Comparison of ENCODE assay signal across 18 cellular contexts in the genomic region with DNA sequence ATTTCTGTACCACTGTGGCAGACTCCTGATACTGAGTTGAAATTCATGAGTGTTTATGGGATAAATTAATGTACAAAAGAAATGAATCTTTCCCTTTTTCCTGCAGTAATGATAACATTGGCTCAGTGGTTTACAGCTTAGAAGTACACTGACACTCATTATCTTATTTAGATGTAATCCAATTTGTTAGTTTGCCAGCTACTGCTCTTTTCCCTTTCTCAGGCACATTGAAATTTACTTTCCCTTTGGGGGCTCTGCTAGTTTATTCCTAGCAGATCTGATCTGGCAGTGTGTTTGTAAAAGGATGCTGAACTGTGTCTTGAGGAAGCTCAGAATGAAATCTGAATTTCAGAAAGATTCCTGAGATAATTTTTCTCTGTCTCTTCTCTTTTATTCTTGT. TPM values are rescaled to one million over a fixed set of nuclear protein-coding genes. Genes with fewer than 3 reads are reported as not detected.
A peak's percentile ranks its signal among the peaks of the same experiment; 100 is the strongest.
DNase-seq lines count a peak whose midpoint lies in the region; FAIRE-seq and TF ChIP-seq lines count a peak whose summit lies in the region.
"Had no signal": no experiment of that assay in that cellular context is flagged by ENCODE, and none has a peak within 500 bp of the region (broad histone marks: within the 10 kb centered on the region; RNA-seq: fewer than 3 reads in every experiment).

No MANE protein-coding gene starts in this region.

- H3K79me2 ChIP-seq in DOHH2 (ENCODE audit: control insufficient read depth, low read length) (peaks cover 37% of the 10 kb centered on the region), Loucy (ENCODE audit: insufficient read depth, low read length) (peaks cover 31% of the 10 kb centered on the region), astrocyte (ENCODE audit: insufficient read depth, low read length) (peaks cover 43% of the 10 kb centered on the region), neural progenitor cell (ENCODE audit: low read depth) (peaks cover 39% of the 10 kb centered on the region)

- peaks cover 10% of the 10 kb centered on the region; the same call in 1 of the 2 replicates for H3F3A ChIP-seq in DOHH2 (ENCODE audit: control insufficient read depth, insufficient read depth)
- no peaks in the 10 kb centered on the region; the same call in 1 of the 2 replicates for H3F3A ChIP-seq in Loucy (ENCODE audit: low read depth)
- H3F3A ChIP-seq in neural progenitor cell (ENCODE audit: low read depth) = peaks cover 29% of the 10 kb centered on the region

- H3K9ac ChIP-seq in Loucy (ENCODE audit: low read depth, low read length, poor library complexity, severe bottlenecking) = peak overlapping the region; percentile 46
- H3K9ac ChIP-seq in astrocyte (ENCODE audit: low read length) = no peak overlapping the region
- no peak overlapping the region for H3K9ac ChIP-seq in neural progenitor cell

- TF ChIP-seq POLR2A in esophagus squamous epithelium (IDR thresholded peaks at IDR 0.05) = no peak

- intact Hi-C loops in esophagus squamous epithelium (cut with DNase I) = no loop called here

- no peak overlapping the region for H3K4me3 ChIP-seq in DOHH2 (ENCODE audit: low read length)
- no peak overlapping the region for H3K4me3 ChIP-seq in Loucy (ENCODE audit: low read length, poor library complexity, severe bottlenecking)
- H3K4me3 ChIP-seq in astrocyte (ENCODE audit: insufficient read depth, low read depth, low read length) = no peak overlapping the region
- H3K4me3 ChIP-seq in neural progenitor cell = no peak overlapping the region
- no peak overlapping the region for H3K4me3 ChIP-seq in esophagus squamous epithelium

- no peak for FAIRE-seq in astrocyte (lab: Jason Lieb, UNC)

- H3K9me3 ChIP-seq in DOHH2 (ENCODE audit: control insufficient read depth, insufficient read depth, low read length) = no peaks in the 10 kb centered on the region
- H3K9me3 ChIP-seq in Loucy (ENCODE audit: insufficient read depth, low read depth, low read length) = no peaks in the 10 kb centered on the region
- no peaks in the 10 kb centered on the region for H3K9me3 ChIP-seq in astrocyte (ENCODE audit: insufficient read depth, low read depth, low read length)
- H3K9me3 ChIP-seq in neural progenitor cell (ENCODE audit: low read depth) = no peaks in the 10 kb centered on the region
- no peaks in the 10 kb centered on the region for H3K9me3 ChIP-seq in esophagus squamous epithelium

- H3K4me1 ChIP-seq in DOHH2 (ENCODE audit: control insufficient read depth, low read length) = peaks cover 43% of the 10 kb centered on the region
- H3K4me1 ChIP-seq in Loucy (ENCODE audit: insufficient read depth, low read length, poor library complexity, severe bottlenecking) = peaks cover 32% of the 10 kb centered on the region
- peaks cover 22% of the 10 kb centered on the region for H3K4me1 ChIP-seq in astrocyte (ENCODE audit: insufficient read depth, low read length)
- peaks cover 6% of the 10 kb centered on the region for H3K4me1 ChIP-seq in neural progenitor cell
- H3K4me1 ChIP-seq in esophagus squamous epithelium = peaks cover 0 to 38% (median 17%) of the 10 kb centered on the region in 3 donors

- no peaks in the 10 kb centered on the region for H3K27me3 Mint-ChIP-seq in astrocyte (ENCODE audit: low read depth, unreplicated experiment)
- H3K27me3 Mint-ChIP-seq in neural progenitor cell (ENCODE audit: insufficient read depth, low read depth) = peaks cover 7% of the 10 kb centered on the region

- peaks cover 12% of the 10 kb centered on the region for H3K36me3 Mint-ChIP-seq in astrocyte (ENCODE audit: low read depth, unreplicated experiment)
- H3K36me3 Mint-ChIP-seq in neural progenitor cell = peaks cover 20% of the 10 kb centered on the region

- H4K20me1 ChIP-seq in DOHH2 (ENCODE audit: control insufficient read depth, insufficient read depth, low read depth, low read length) (peaks cover 6% of the 10 kb centered on the region; the same call in 1 of the 2 replicates), Loucy (ENCODE audit: insufficient read depth, low read length, poor library complexity, severe bottlenecking) (peaks cover 3% of the 10 kb centered on the region), astrocyte (ENCODE audit: insufficient read depth, low read length) (peaks cover 22% of the 10 kb centered on the region), neural progenitor cell (ENCODE audit: low read depth) (peaks cover 11% of the 10 kb centered on the region)

- H3K4me1 Mint-ChIP-seq in astrocyte (ENCODE audit: low read depth, unreplicated experiment) (peaks cover 38% of the 10 kb centered on the region), neural progenitor cell (peaks cover 29% of the 10 kb centered on the region)

- H3K27me3 ChIP-seq in DOHH2 (ENCODE audit: control insufficient read depth, low read length) (no peaks in the 10 kb centered on the region), Loucy (ENCODE audit: insufficient read depth, low read length, poor library complexity, severe bottlenecking) (no peaks in the 10 kb centered on the region), astrocyte (ENCODE audit: insufficient read depth, low read length) (no peaks in the 10 kb centered on the region), neural progenitor cell (no peaks in the 10 kb centered on the region), esophagus squamous epithelium (no peaks in the 10 kb centered on the region)

- DNase-seq in astrocyte (ENCODE audit: low read depth) (no peak), neural progenitor cell (ENCODE audit: low spot score) (no peak), esophagus squamous epithelium (lab: John Stamatoyannopoulos, UW) (no peak), NCI-H2196 (lab: John Stamatoyannopoulos, UW; ENCODE audit: unreplicated experiment) (no peak)
- DNase-seq in activated CD8-positive, alpha-beta memory T cell treated with anti-CD3 and anti-CD28 coated beads, Interleukin-2, amount 50 U/mL, for 48 hours = no peak
- DNase-seq: AML-193, DMS79 treated with DMSO at 0.1 percent for 48 hours, H7, KBM-7, NCI-H1417, NCI-H187, NCI-H2107, NCI-H2227 treated with DMSO at 0.1 percent for 48 hours, NCI-H524, Right ventricle myocardium superior had no signal

- H2AFZ ChIP-seq in Loucy (ENCODE audit: low read length) (no peak overlapping the region), astrocyte (ENCODE audit: low read depth, low read length) (no peak overlapping the region), neural progenitor cell (replicated peaks) (no peak overlapping the region)

- H3K9me3 Mint-ChIP-seq in astrocyte (ENCODE audit: unreplicated experiment) = no peaks in the 10 kb centered on the region
- H3K9me3 Mint-ChIP-seq in neural progenitor cell = no peaks in the 10 kb centered on the region
- H3K9me3 Mint-ChIP-seq: CD14-positive monocyte had no signal

- H3K9me2 ChIP-seq in DOHH2 (replicated peaks; ENCODE audit: control insufficient read depth, low read length) = no peaks in the 10 kb centered on the region
- no peaks in the 10 kb centered on the region for H3K9me2 ChIP-seq in Loucy (replicated peaks; ENCODE audit: low read depth, low read length)

- H3K27ac ChIP-seq in DOHH2 (ENCODE audit: low read depth, low read length) (no peak overlapping the region), astrocyte (ENCODE audit: low read depth, low read length) (no peak overlapping the region), neural progenitor cell (no peak overlapping the region), esophagus squamous epithelium (no peak overlapping the region)

- H3K4me3 Mint-ChIP-seq in astrocyte (ENCODE audit: unreplicated experiment) (peak overlapping the region; percentile 68), neural progenitor cell (peak overlapping the region; percentile 11)
- H3K4me3 Mint-ChIP-seq: CD14-positive monocyte had no signal

- TF ChIP-seq CTCF in DOHH2 (IDR thresholded peaks at IDR 0.05; ENCODE audit: low read depth, low read length, poor library complexity, severe bottlenecking) (no peak), Loucy (conservative IDR thresholded peaks at IDR 0.05; ENCODE audit: low read length) (no peak), astrocyte (IDR thresholded peaks at IDR 0.05; ENCODE audit: insufficient read depth, low read depth, low read length) (no peak), neural progenitor cell (IDR thresholded peaks at IDR 0.05) (no peak), esophagus squamous epithelium (IDR thresholded peaks at IDR 0.05) (no peak)

- H3K36me3 ChIP-seq in DOHH2 (ENCODE audit: control insufficient read depth, low read length) (peaks cover 33% of the 10 kb centered on the region), Loucy (ENCODE audit: insufficient read depth, low read length) (peaks cover 8% of the 10 kb centered on the region; the same call in 1 of the 2 replicates), astrocyte (ENCODE audit: insufficient read depth, low read length) (peaks cover 16% of the 10 kb centered on the region), neural progenitor cell (no peaks in the 10 kb centered on the region), esophagus squamous epithelium (peaks cover 0 to 42% (median 9%) of the 10 kb centered on the region in 3 donors)

- H3K27ac Mint-ChIP-seq in astrocyte (ENCODE audit: unreplicated experiment) = no peak overlapping the region
- no peak overlapping the region for H3K27ac Mint-ChIP-seq in neural progenitor cell
- H3K27ac Mint-ChIP-seq: CD14-positive monocyte had no signal

- H3K4me2 ChIP-seq in DOHH2 (ENCODE audit: low read length) (peak overlapping the region; percentile 23), Loucy (ENCODE audit: low read depth, low read length, poor library complexity, severe bottlenecking) (peak overlapping the region; percentile 70), astrocyte (ENCODE audit: low read length) (no peak overlapping the region), neural progenitor cell (peak overlapping the region; percentile 11)

RNA-seq across cellular contexts. Expression of gene CEP250, which starts 3.0 kb away (rescaled TPM):
- 81.2 and 107 TPM in 2 replicates for total RNA-seq in astrocyte
- total RNA-seq in neural progenitor cell (ENCODE audit: low replicate concordance) = 33.0 and 55.4 TPM in 2 replicates
- 10 to 100 TPM; 10.6 to 22.7 (median 16.6) TPM for total RNA-seq in esophagus squamous epithelium

RNA-seq across cellular contexts. Expression of gene GDF5, which starts 20.4 kb away (rescaled TPM):
- total RNA-seq in astrocyte (12.6 and 15.9 TPM in 2 replicates), neural progenitor cell (ENCODE audit: low replicate concordance) (0.28 and 0.43 TPM in 2 replicates), esophagus squamous epithelium (under 1 TPM in 1 of 4 donors, not detected in 3; 0.38 TPM)

RNA-seq across cellular contexts. Expression of gene UQCC1, which starts 46.6 kb away (rescaled TPM):
- 44.5 and 49.0 TPM in 2 replicates for total RNA-seq in astrocyte
- 49.4 and 51.6 TPM in 2 replicates for total RNA-seq in neural progenitor cell (ENCODE audit: low replicate concordance)
- 10 to 100 TPM; 13.2 to 28.2 (median 23.0) TPM for total RNA-seq in esophagus squamous epithelium
